In genomic region chr5:155738616-155739015, GRCh38 we compare ENCODE assay signal across 39 cellular contexts.
"Had no signal": no experiment of that assay in that cellular context is flagged by ENCODE, and none has a peak within 500 bp of the region (broad histone marks: within the 10 kb centered on the region; RNA-seq: fewer than 3 reads in every experiment).

No MANE protein-coding gene starts in this region.

- H3K9me3 ChIP-seq: ascending aorta had no signal

- H3K36me3 Mint-ChIP-seq: activated CD4-positive, alpha-beta memory T cell treated with anti-CD3 and anti-CD28 coated beads for 36 hours; activated naive CD8-positive, alpha-beta T cell; activated naive CD8-positive, alpha-beta T cell treated with anti-CD3 and anti-CD28 coated beads, Interleukin-2, amount 10 ng/mL, durations not matched to agents 7 days and 5 days; brain had no signal

- ATAC-seq: activated CD8-positive, alpha-beta T cell treated with anti-CD3 and anti-CD28 coated beads for 36 hours; activated naive CD8-positive, alpha-beta T cell treated with anti-CD3 and anti-CD28 coated beads, Interleukin-2, amount 50 U/mL, for 24 hours; activated T-cell treated with anti-CD3 and anti-CD28 coated beads, Interleukin-2, amount 50 U/mL, for 4 hours; activated T-cell treated with anti-CD3 and anti-CD28 coated beads, Interleukin-2, amount 50 U/mL, for 72 hours; activated T-helper 17 cell treated with anti-CD3 and anti-CD28 coated beads, Interleukin-2, amount 50 U/mL, for 72 hours had no signal

- H3K36me3 ChIP-seq: ascending aorta, cardiac muscle cell had no signal

- H3K4me1 ChIP-seq: ascending aorta had no signal

- H3K27me3 Mint-ChIP-seq: activated B cell treated with CpG ODN at 0.5 μM for 24 hours; activated CD4-positive, alpha-beta T cell treated with anti-CD3 and anti-CD28 coated beads, Interleukin-2, amount 10 ng/mL, durations not matched to agents 24 days and 14 days; activated naive CD8-positive, alpha-beta T cell treated with anti-CD3 and anti-CD28 coated beads, Interleukin-2, amount 10 ng/mL, durations not matched to agents 7 days and 5 days; activated naive CD8-positive, alpha-beta T cell treated with anti-CD3 and anti-CD28 coated beads, Interleukin-2, amount 50 U/mL, for 24 hours; central memory CD8-positive, alpha-beta T cell had no signal

- H3K4me1 Mint-ChIP-seq: activated B cell treated with CpG ODN at 0.5 μM for 24 hours; activated CD4-positive, alpha-beta T cell treated with anti-CD3 and anti-CD28 coated beads, Interleukin-2, amount 10 ng/mL, durations not matched to agents 24 days and 14 days; activated naive CD8-positive, alpha-beta T cell treated with anti-CD3 and anti-CD28 coated beads, Interleukin-2, amount 10 ng/mL, durations not matched to agents 7 days and 5 days; activated naive CD8-positive, alpha-beta T cell treated with anti-CD3 and anti-CD28 coated beads, Interleukin-2, amount 50 U/mL, for 24 hours; activated T-helper 17 cell treated with anti-CD3 and anti-CD28 coated beads, Interleukin-2, amount 50 U/mL, for 72 hours; brain; central memory CD8-positive, alpha-beta T cell had no signal

- H3K27me3 ChIP-seq: ascending aorta had no signal

- H3K9me3 Mint-ChIP-seq: activated B cell treated with CpG ODN at 0.5 μM for 24 hours; activated CD4-positive, alpha-beta memory T cell treated with anti-CD3 and anti-CD28 coated beads for 36 hours; activated CD4-positive, alpha-beta T cell treated with anti-CD3 and anti-CD28 coated beads, Interleukin-2, amount 10 ng/mL, durations not matched to agents 24 days and 14 days; activated CD8-positive, alpha-beta T cell treated with anti-CD3 and anti-CD28 coated beads for 36 hours; activated naive CD4-positive, alpha-beta T cell treated with anti-CD3 and anti-CD28 coated beads for 36 hours; activated naive CD8-positive, alpha-beta T cell treated with anti-CD3 and anti-CD28 coated beads, Interleukin-2, amount 10 ng/mL, durations not matched to agents 7 days and 5 days; activated naive CD8-positive, alpha-beta T cell treated with anti-CD3 and anti-CD28 coated beads, Interleukin-2, amount 50 U/mL, for 24 hours; activated T-cell treated with anti-CD3 and anti-CD28 coated beads, Interleukin-2, amount 50 U/mL, for 4 hours; activated T-helper 1 cell treated with anti-CD3 and anti-CD28 coated beads, Interleukin-12 subunit alpha, Interleukin-12 subunit beta, Interleukin-2, Interleukin-4 antibody, amounts not matched to agents 30 ng/mL and 10 ng/mL and 1 ng/mL, durations not matched to agents 14 hours and 24 hours and 36 hours; activated T-helper 17 cell treated with anti-CD3 and anti-CD28 coated beads, Interleukin-2, amount 50 U/mL, for 72 hours; brain; central memory CD8-positive, alpha-beta T cell; T-helper 1 cell treated with Interleukin-12 subunit alpha and Interleukin-12 subunit beta and Interleukin-4 antibody, amounts not matched to agents 30 μg/mL and 1 μg/mL, for 36 hours; T-helper 2 cell treated with Interferon-gamma antibody and Interleukin-4, amounts not matched to agents 5 μg/mL and 100 μg/mL, for 36 hours had no signal

- H3K4me3 Mint-ChIP-seq: activated B cell treated with CpG ODN at 0.5 μM for 24 hours; activated CD4-positive, alpha-beta memory T cell treated with anti-CD3 and anti-CD28 coated beads for 36 hours; activated CD4-positive, alpha-beta T cell treated with anti-CD3 and anti-CD28 coated beads, Interleukin-2, amount 10 ng/mL, durations not matched to agents 24 days and 14 days; activated CD8-positive, alpha-beta T cell treated with anti-CD3 and anti-CD28 coated beads for 36 hours; activated naive CD4-positive, alpha-beta T cell treated with anti-CD3 and anti-CD28 coated beads for 36 hours; activated naive CD8-positive, alpha-beta T cell; activated naive CD8-positive, alpha-beta T cell treated with anti-CD3 and anti-CD28 coated beads, Interleukin-2, amount 10 ng/mL, durations not matched to agents 7 days and 5 days; activated naive CD8-positive, alpha-beta T cell treated with anti-CD3 and anti-CD28 coated beads, Interleukin-2, amount 50 U/mL, for 24 hours; activated T-cell treated with anti-CD3 and anti-CD28 coated beads, Interleukin-2, amount 50 U/mL, for 4 hours; activated T-cell treated with anti-CD3 and anti-CD28 coated beads, Interleukin-2, amount 50 U/mL, for 72 hours; activated T-helper 1 cell treated with anti-CD3 and anti-CD28 coated beads, Interleukin-12 subunit alpha, Interleukin-12 subunit beta, Interleukin-2, Interleukin-4 antibody, amounts not matched to agents 30 ng/mL and 10 ng/mL and 1 ng/mL, durations not matched to agents 14 hours and 24 hours and 36 hours; activated T-helper 17 cell treated with anti-CD3 and anti-CD28 coated beads, Interleukin-2, amount 50 U/mL, for 72 hours; brain; central memory CD8-positive, alpha-beta T cell; T-helper 1 cell treated with Interleukin-12 subunit alpha and Interleukin-12 subunit beta and Interleukin-4 antibody, amounts not matched to agents 30 μg/mL and 1 μg/mL, for 36 hours; T-helper 2 cell treated with Interferon-gamma antibody and Interleukin-4, amounts not matched to agents 5 μg/mL and 100 μg/mL, for 36 hours had no signal

- H3K27ac Mint-ChIP-seq: activated B cell treated with CpG ODN at 0.5 μM for 24 hours; activated CD4-positive, alpha-beta memory T cell treated with anti-CD3 and anti-CD28 coated beads for 36 hours; activated CD4-positive, alpha-beta T cell treated with anti-CD3 and anti-CD28 coated beads, Interleukin-2, amount 10 ng/mL, durations not matched to agents 24 days and 14 days; activated CD8-positive, alpha-beta T cell treated with anti-CD3 and anti-CD28 coated beads for 36 hours; activated naive CD4-positive, alpha-beta T cell treated with anti-CD3 and anti-CD28 coated beads for 36 hours; activated naive CD8-positive, alpha-beta T cell; activated naive CD8-positive, alpha-beta T cell treated with anti-CD3 and anti-CD28 coated beads, Interleukin-2, amount 10 ng/mL, durations not matched to agents 7 days and 5 days; activated naive CD8-positive, alpha-beta T cell treated with anti-CD3 and anti-CD28 coated beads, Interleukin-2, amount 50 U/mL, for 24 hours; activated T-cell treated with anti-CD3 and anti-CD28 coated beads, Interleukin-2, amount 50 U/mL, for 72 hours; activated T-helper 1 cell treated with anti-CD3 and anti-CD28 coated beads, Interleukin-12 subunit alpha, Interleukin-12 subunit beta, Interleukin-2, Interleukin-4 antibody, amounts not matched to agents 30 ng/mL and 10 ng/mL and 1 ng/mL, durations not matched to agents 14 hours and 24 hours and 36 hours; activated T-helper 17 cell treated with anti-CD3 and anti-CD28 coated beads, Interleukin-2, amount 50 U/mL, for 72 hours; brain; T-helper 1 cell treated with Interleukin-12 subunit alpha and Interleukin-12 subunit beta and Interleukin-4 antibody, amounts not matched to agents 30 μg/mL and 1 μg/mL, for 36 hours; T-helper 2 cell treated with Interferon-gamma antibody and Interleukin-4, amounts not matched to agents 5 μg/mL and 100 μg/mL, for 36 hours had no signal

- FAIRE-seq: bronchial epithelial cell, TTC549 had no signal

- DNase-seq: activated B cell treated with CpG ODN at 0.5 μM for 24 hours; activated CD4-positive, alpha-beta memory T cell treated with anti-CD3 and anti-CD28 coated beads for 36 hours; activated CD4-positive, alpha-beta T cell treated with anti-CD3 and anti-CD28 coated beads for 4 hours; activated CD4-positive, alpha-beta T cell treated with anti-CD3 and anti-CD28 coated beads, Interleukin-2, amount 10 ng/mL, durations not matched to agents 24 days and 14 days; activated CD4-positive, alpha-beta T cell treated with anti-CD3 and anti-CD28 coated beads, Interleukin-2, amount 50 U/mL, for 1 hour; activated CD4-positive, alpha-beta T cell treated with anti-CD3 and anti-CD28 coated beads, Interleukin-2, amount 50 U/mL, for 4 hours; activated CD4-positive, CD25-positive, alpha-beta regulatory T cell treated with anti-CD3 and anti-CD28 coated beads, Interleukin-2, amount 50 U/mL, for 72 hours; activated CD8-positive, alpha-beta memory T cell treated with anti-CD3 and anti-CD28 coated beads, Interleukin-2, amount 50 U/mL, for 4 hours; activated CD8-positive, alpha-beta T cell treated with anti-CD3 and anti-CD28 coated beads for 36 hours; activated effector memory CD4-positive, alpha-beta T cell treated with anti-CD3 and anti-CD28 coated beads, Interleukin-2, amount 50 U/mL, for 16 hours; activated gamma-delta T cell treated with Interleukin-2 at 50 U/mL for 16 hours; activated naive CD4-positive, alpha-beta T cell; activated naive CD4-positive, alpha-beta T cell treated with anti-CD3 and anti-CD28 coated beads for 36 hours; activated naive CD4-positive, alpha-beta T cell treated with anti-CD3 and anti-CD28 coated beads, Interleukin-2, amount 50 U/mL, for 16 hours; activated naive CD8-positive, alpha-beta T cell treated with anti-CD3 and anti-CD28 coated beads, Interleukin-2, amount 10 ng/mL, durations not matched to agents 7 days and 5 days; activated naive CD8-positive, alpha-beta T cell treated with anti-CD3 and anti-CD28 coated beads, Interleukin-2, amount 50 U/mL, for 24 hours; activated T-cell treated with anti-CD3 and anti-CD28 coated beads for 4 hours; activated T-cell treated with anti-CD3 and anti-CD28 coated beads, Interleukin-2, amount 50 U/mL, for 1 hour; activated T-cell treated with anti-CD3 and anti-CD28 coated beads, Interleukin-2, amount 50 U/mL, for 4 hours; activated T-cell treated with anti-CD3 and anti-CD28 coated beads, Interleukin-2, amount 50 U/mL, for 72 hours; amygdala; anterior cingulate cortex; caudate nucleus; cerebellar nuclear complex; T-helper 1 cell; T-helper 2 cell; T-helper 9 cell had no signal

- H3K27ac ChIP-seq: ascending aorta, cardiac muscle cell, VCaP had no signal

- H3K4me3 ChIP-seq: ascending aorta, cardiac muscle cell had no signal
